In the genomic region with DNA sequence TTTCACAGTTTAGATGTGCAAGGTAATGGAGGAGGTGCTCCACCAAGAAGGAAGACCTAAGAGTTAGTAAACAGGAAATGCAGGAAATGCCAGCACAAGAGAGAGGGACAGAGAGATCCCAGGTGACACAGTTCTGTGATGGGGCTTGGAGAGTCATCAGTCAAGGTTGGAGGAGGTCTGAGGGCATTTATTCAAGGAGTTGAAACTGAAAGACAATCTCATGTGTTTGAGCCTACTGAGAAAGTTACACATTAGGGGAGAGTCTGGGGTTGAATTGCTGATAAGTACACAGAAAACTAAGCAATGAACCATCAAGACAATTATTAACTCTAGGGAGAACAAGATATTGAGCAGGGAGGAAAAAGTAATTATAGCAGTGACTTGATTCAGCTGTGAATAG, we compare ENCODE assay signal across 9 cellular contexts.
A peak's percentile ranks its signal among the peaks of the same experiment; 100 is the strongest.
DNase-seq lines count a peak whose midpoint lies in the region; ATAC-seq and TF ChIP-seq lines count a peak whose summit lies in the region.
"Had no signal": no experiment of that assay in that cellular context is flagged by ENCODE, and none has a peak within 500 bp of the region (broad histone marks: within the 10 kb centered on the region; RNA-seq: fewer than 3 reads in every experiment).

No MANE protein-coding gene starts in this region.

- POLR2A ChIA-PET in RWPE1 (lab: Yijun Ruan, JAX; ENCODE audit: low non-redundant PET) = no interaction called here

- TF ChIP-seq CTCF in nephron progenitor cell (IDR thresholded peaks at IDR 0.05) (no peak), RWPE1 (conservative IDR thresholded peaks at IDR 0.05; ENCODE audit: low read depth) (no peak)

- H3K27ac Mint-ChIP-seq in T-helper 2 cell treated with Interferon-gamma antibody and Interleukin-4, amounts not matched to agents 5 μg/mL and 100 μg/mL, for 36 hours = peak overlapping the region; percentile 29
- H3K27ac Mint-ChIP-seq in nephron progenitor cell = peak overlapping the region; percentile 11

- H3K27me3 Mint-ChIP-seq in T-helper 2 cell treated with Interferon-gamma antibody and Interleukin-4, amounts not matched to agents 5 μg/mL and 100 μg/mL, for 36 hours (ENCODE audit: low read depth) = no peaks in the 10 kb centered on the region
- H3K27me3 Mint-ChIP-seq in nephron progenitor cell (ENCODE audit: low read depth, poor library complexity) = no peaks in the 10 kb centered on the region

- DNase-seq in T-helper 2 cell treated with Interferon-gamma antibody and Interleukin-4, amounts not matched to agents 5 μg/mL and 100 μg/mL, for 36 hours (ENCODE audit: low spot score) = no peak
- DNase-seq in T-helper 2 cell = no peak
- no peak for DNase-seq in nephron progenitor cell
- no peak for DNase-seq in RWPE1 (ENCODE audit: low spot score)
- no peak for DNase-seq in NCI-H1092 treated with DMSO at 0.1 percent for 48 hours (lab: John Stamatoyannopoulos, UW)
- no peak for DNase-seq in NCI-H2081 (lab: John Stamatoyannopoulos, UW)
- DNase-seq: NCI-H1930 had no signal

- peaks cover 35% of the 10 kb centered on the region for H3K36me3 Mint-ChIP-seq in T-helper 2 cell treated with Interferon-gamma antibody and Interleukin-4, amounts not matched to agents 5 μg/mL and 100 μg/mL, for 36 hours (ENCODE audit: low read depth)
- peaks cover 67% of the 10 kb centered on the region for H3K36me3 Mint-ChIP-seq in nephron progenitor cell (ENCODE audit: low read depth)

- H3K27ac ChIP-seq in RWPE1 = no peak overlapping the region

- H3K4me1 Mint-ChIP-seq in T-helper 2 cell treated with Interferon-gamma antibody and Interleukin-4, amounts not matched to agents 5 μg/mL and 100 μg/mL, for 36 hours (ENCODE audit: low read depth) = peaks cover 10% of the 10 kb centered on the region
- H3K4me1 Mint-ChIP-seq in nephron progenitor cell = peaks cover 5% of the 10 kb centered on the region

- CTCF ChIA-PET in RWPE1 (lab: Yijun Ruan, JAX) = interaction anchor here (1.0 kb wide), 1 partner anchor 86 kb away, joined by 3 read pairs; no protein-coding TSS in a partner anchor

- ATAC-seq in GM21619 (IDR thresholded peaks at IDR 0.05; ENCODE audit: unreplicated experiment) (peak; percentile 97), HG03469 (IDR thresholded peaks at IDR 0.05; ENCODE audit: unreplicated experiment) (peak; percentile 63)

- H3K4me3 Mint-ChIP-seq in T-helper 2 cell treated with Interferon-gamma antibody and Interleukin-4, amounts not matched to agents 5 μg/mL and 100 μg/mL, for 36 hours = no peak overlapping the region
- H3K4me3 Mint-ChIP-seq in nephron progenitor cell = no peak overlapping the region

- H3K9me3 Mint-ChIP-seq in T-helper 2 cell treated with Interferon-gamma antibody and Interleukin-4, amounts not matched to agents 5 μg/mL and 100 μg/mL, for 36 hours = no peaks in the 10 kb centered on the region
- H3K9me3 Mint-ChIP-seq in nephron progenitor cell = peaks cover 3% of the 10 kb centered on the region
